8 cellular contexts compared by ENCODE assay signal in the genomic region with DNA sequence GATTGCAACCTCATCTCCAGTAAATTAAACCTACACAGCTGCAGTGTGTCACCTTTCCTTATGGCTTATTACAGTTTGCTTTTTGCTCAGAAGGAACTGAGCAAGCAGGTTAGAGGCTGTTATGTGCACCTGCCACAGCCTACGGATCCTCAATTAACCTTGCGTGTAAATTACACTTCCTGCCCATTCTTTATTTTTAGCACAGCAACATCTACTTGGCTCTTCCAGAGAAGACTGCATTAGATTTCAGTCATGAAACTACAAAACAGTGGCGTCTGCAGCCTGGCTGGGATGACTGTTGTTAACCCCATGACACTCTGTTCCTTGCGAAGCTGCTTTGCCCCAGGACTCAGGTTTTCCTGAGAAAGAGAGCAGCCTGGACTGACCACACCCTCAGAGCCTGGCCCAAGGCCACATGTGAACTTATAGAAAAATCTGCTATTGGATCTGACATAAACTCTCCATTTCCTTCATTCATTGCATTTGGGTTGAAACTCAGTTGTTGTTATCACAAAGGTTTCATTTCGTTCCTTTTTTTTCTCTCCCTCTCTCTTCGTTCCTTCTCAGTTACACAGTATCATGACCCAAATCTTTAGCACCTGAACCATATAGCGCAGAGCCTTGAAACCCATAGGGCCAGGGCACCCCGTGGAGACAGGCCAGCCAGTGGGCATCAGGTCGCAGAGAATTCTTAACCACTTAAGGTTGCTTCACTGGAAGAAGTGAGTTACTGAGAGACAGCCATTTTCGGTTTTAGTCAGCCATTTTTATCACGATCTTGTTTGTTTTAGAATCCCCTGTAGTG.
A peak's percentile ranks its signal among the peaks of the same experiment; 100 is the strongest.
DNase-seq lines count a peak whose midpoint lies in the region; ATAC-seq and TF ChIP-seq lines count a peak whose summit lies in the region.

No MANE protein-coding gene starts in this region.

- peak; percentile 41 for ATAC-seq in GM19468 (IDR thresholded peaks at IDR 0.05; ENCODE audit: extremely low read depth, unreplicated experiment)
- peak; percentile 64 for ATAC-seq in HG03521 (IDR thresholded peaks at IDR 0.05; ENCODE audit: unreplicated experiment)

- intact Hi-C loops in A673 (cut with micrococcal nuclease; ENCODE audit: unreplicated experiment) = no loop called here

- H3K4me2 ChIP-seq in mesenchymal stem cell (ENCODE audit: low read length, poor library complexity, severe bottlenecking) = no peak overlapping the region

- H3K4me1 ChIP-seq in mesenchymal stem cell (ENCODE audit: control insufficient read depth, insufficient read depth, low read depth, low read length) = peaks cover 6% of the 10 kb centered on the region
- no peaks in the 10 kb centered on the region for H3K4me1 ChIP-seq in A673 (ENCODE audit: insufficient read depth, low read length, poor library complexity, severe bottlenecking)

- peak overlapping the region; percentile 96 for H3K27ac Mint-ChIP-seq in T-helper 1 cell treated with Interleukin-12 subunit alpha and Interleukin-12 subunit beta and Interleukin-4 antibody, amounts not matched to agents 30 μg/mL and 1 μg/mL, for 36 hours

- peaks cover 8% of the 10 kb centered on the region for H3K79me1 ChIP-seq in mesenchymal stem cell (replicated peaks; ENCODE audit: low read length, poor library complexity, severe bottlenecking)

- H3K4me1 Mint-ChIP-seq in T-helper 1 cell treated with Interleukin-12 subunit alpha and Interleukin-12 subunit beta and Interleukin-4 antibody, amounts not matched to agents 30 μg/mL and 1 μg/mL, for 36 hours (ENCODE audit: low read depth) = peaks cover 47% of the 10 kb centered on the region

- no peak overlapping the region for H2BK120ac ChIP-seq in mesenchymal stem cell (ENCODE audit: low read depth, low read length)

- H3K4me3 Mint-ChIP-seq in T-helper 1 cell treated with Interleukin-12 subunit alpha and Interleukin-12 subunit beta and Interleukin-4 antibody, amounts not matched to agents 30 μg/mL and 1 μg/mL, for 36 hours = peak overlapping the region; percentile 80

- peak overlapping the region; percentile 55 for H2BK15ac ChIP-seq in mesenchymal stem cell (ENCODE audit: low read depth, poor library complexity, severe bottlenecking)

- H3K9me3 ChIP-seq in mesenchymal stem cell (ENCODE audit: control insufficient read depth, low read length) (no peaks in the 10 kb centered on the region), A673 (ENCODE audit: low read depth, low read length, poor library complexity, severe bottlenecking) (no peaks in the 10 kb centered on the region)

- peak overlapping the region; percentile 13 to 40 for H3K18ac ChIP-seq in mesenchymal stem cell (ENCODE audit: low read depth in 1 of 2, low read length in 2 of 2)

- peak overlapping the region; percentile 65 for H4K91ac ChIP-seq in mesenchymal stem cell (ENCODE audit: low read length)

- no peak overlapping the region for H3K14ac ChIP-seq in mesenchymal stem cell (ENCODE audit: low read length in 2 of 2)

- BruUV-seq in A673 (replicated peaks; lab: Mats Ljungman, UMichigan) = no TSS peak

- peaks cover 3 to 4% of the 10 kb centered on the region in 2 experiments for H3K36me3 ChIP-seq in mesenchymal stem cell (ENCODE audit: control insufficient read depth in 1 of 2, insufficient read depth in 2 of 2, low read depth in 1 of 2, low read length in 2 of 2)
- H3K36me3 ChIP-seq in A673 (ENCODE audit: insufficient read depth, low read length, poor library complexity, severe bottlenecking) = no peaks in the 10 kb centered on the region

- H4K8ac ChIP-seq in mesenchymal stem cell (ENCODE audit: low read length) = no peak overlapping the region

- no peaks in the 10 kb centered on the region for H3K27me3 Mint-ChIP-seq in T-helper 1 cell treated with Interleukin-12 subunit alpha and Interleukin-12 subunit beta and Interleukin-4 antibody, amounts not matched to agents 30 μg/mL and 1 μg/mL, for 36 hours (ENCODE audit: low read depth)

- H3K27ac ChIP-seq in mesenchymal stem cell (ENCODE audit: low read length, poor library complexity, severe bottlenecking) (no peak overlapping the region), coronary artery (no peak overlapping the region), A673 (ENCODE audit: low read depth, low read length, poor library complexity, severe bottlenecking) (no peak overlapping the region)

- H3K4ac ChIP-seq in mesenchymal stem cell (ENCODE audit: low read depth in 1 of 2, low read length in 2 of 2) = peak overlapping the region in 1 of 2 experiments; percentile 62

- TF ChIP-seq CTCF in coronary artery (IDR thresholded peaks at IDR 0.05) (no peak), A673 (conservative IDR thresholded peaks at IDR 0.05; ENCODE audit: low read depth, low read length) (no peak)

- H3K9me3 Mint-ChIP-seq in T-helper 1 cell treated with Interleukin-12 subunit alpha and Interleukin-12 subunit beta and Interleukin-4 antibody, amounts not matched to agents 30 μg/mL and 1 μg/mL, for 36 hours = peaks cover 7% of the 10 kb centered on the region

- H3K9ac ChIP-seq in mesenchymal stem cell (ENCODE audit: low read length) = no peak overlapping the region

- H3K4me3 ChIP-seq in mesenchymal stem cell (ENCODE audit: insufficient read depth in 1 of 2, low read depth in 1 of 2, low read length in 2 of 2) (no peak overlapping the region), coronary artery (no peak overlapping the region), A673 (ENCODE audit: low read depth, low read length, poor library complexity, severe bottlenecking) (no peak overlapping the region)

- H3K36me3 Mint-ChIP-seq in T-helper 1 cell treated with Interleukin-12 subunit alpha and Interleukin-12 subunit beta and Interleukin-4 antibody, amounts not matched to agents 30 μg/mL and 1 μg/mL, for 36 hours (ENCODE audit: low read depth) = peaks cover 12% of the 10 kb centered on the region

- POLR2A ChIA-PET in A673 (lab: Charles Lee; ENCODE audit: low non-redundant PET) = no interaction called here

- H2AK5ac ChIP-seq in mesenchymal stem cell (ENCODE audit: low read length, severe bottlenecking) = no peak overlapping the region

- no peaks in the 10 kb centered on the region for H3K27me3 ChIP-seq in mesenchymal stem cell (ENCODE audit: control insufficient read depth in 1 of 2, insufficient read depth in 1 of 2, low read length in 2 of 2)
- H3K27me3 ChIP-seq in A673 (replicated peaks; ENCODE audit: insufficient read depth, low read depth, low read length, poor library complexity) = no peaks in the 10 kb centered on the region

- WGBS in mesenchymal stem cell = 81% methylated on average over 11 of the region's 11 CpGs

- peak overlapping the region in 1 of 2 experiments; percentile 82 for H2BK12ac ChIP-seq in mesenchymal stem cell (ENCODE audit: low read length in 2 of 2)

- peak; percentile 91 for DNase-seq in DMS153 (lab: John Stamatoyannopoulos, UW)
- peak; percentile 54 for DNase-seq in mesenchymal stem cell
- DNase-seq in COLO829 (ENCODE audit: low spot score) = no peak
- no peak for DNase-seq in coronary artery (ENCODE audit: low spot score)
- DNase-seq in A673 (ENCODE audit: low spot score) = no peak

- CTCF ChIA-PET in A673 (lab: Charles Lee) = no interaction called here

- no peak overlapping the region for H2BK5ac ChIP-seq in mesenchymal stem cell (ENCODE audit: low read depth, low read length, poor library complexity, severe bottlenecking)

- no peak overlapping the region for H2AFZ ChIP-seq in mesenchymal stem cell (ENCODE audit: low read depth, low read length)

- H3K23ac ChIP-seq in mesenchymal stem cell (ENCODE audit: low read length in 2 of 2) = no peak overlapping the region

Comparison
In these comparisons a context has a peak if more than half of its experiments do, and no peak if none do; other contexts are left out.
1. DNase-seq: peak in DMS153 (single experiment) and mesenchymal stem cell (single experiment); none in COLO829 (single experiment), coronary artery (single experiment) and A673 (single experiment).